ENCODE assay signal across 8 cellular contexts in the genomic region with DNA sequence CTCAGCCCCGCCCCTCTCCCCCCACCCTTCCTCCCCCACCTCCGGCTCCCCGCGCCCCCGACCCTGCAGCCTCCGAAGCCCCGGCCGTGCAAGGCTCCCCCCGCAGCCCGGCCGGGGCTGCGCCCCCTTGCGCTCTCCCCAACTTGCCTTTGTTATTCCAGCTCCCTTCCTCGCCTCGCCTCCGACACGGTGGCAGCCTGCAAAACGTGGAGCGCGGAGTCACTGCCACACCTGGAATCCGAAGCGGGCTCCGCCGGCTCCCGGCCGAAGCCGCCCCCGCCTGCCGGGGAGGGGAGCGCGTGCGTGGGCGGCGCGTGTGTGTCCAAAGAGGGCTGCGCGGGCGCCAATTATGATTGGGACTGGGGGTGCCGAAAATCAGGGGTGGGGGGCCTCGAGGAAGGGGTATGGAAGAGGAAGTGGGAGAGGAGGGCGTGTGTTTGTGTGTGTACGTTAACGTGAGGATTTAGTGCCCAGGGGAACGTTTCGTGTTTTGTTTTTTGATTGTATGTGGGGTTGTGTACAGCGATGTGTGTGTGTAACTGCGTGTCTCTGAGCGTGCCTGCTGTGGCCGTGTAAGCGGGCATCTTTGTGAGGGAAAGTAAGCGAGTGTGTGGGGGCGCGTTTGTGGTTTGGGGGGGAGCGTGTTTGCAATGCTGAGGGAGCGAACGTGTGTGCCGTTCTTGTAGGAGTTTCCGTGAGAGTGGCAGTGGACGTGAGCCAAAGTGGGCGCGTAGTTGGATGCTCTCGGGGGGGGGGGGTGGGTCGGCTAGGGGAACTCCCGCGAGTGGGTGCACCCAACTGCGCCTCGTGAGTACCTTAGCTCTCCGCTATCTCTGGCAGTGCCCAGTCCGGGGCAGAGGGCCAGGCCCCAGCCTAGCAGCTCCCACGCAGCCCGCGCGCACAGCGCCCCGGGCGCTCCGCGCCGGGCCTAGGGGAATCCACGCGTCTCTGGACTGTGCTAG. TPM values are rescaled to one million over a fixed set of nuclear protein-coding genes. Genes with fewer than 3 reads are reported as not detected.
DNase-seq lines count a peak whose midpoint lies in the region; ATAC-seq and TF ChIP-seq lines count a peak whose summit lies in the region.

No MANE protein-coding gene starts in this region.

- H3K27me3 ChIP-seq in SJCRH30 (no peaks in the 10 kb centered on the region), foreskin keratinocyte (no peaks in the 10 kb centered on the region)

- H3K27me3 Mint-ChIP-seq in nephron progenitor cell (ENCODE audit: low read depth, poor library complexity): peaks cover 7% of the 10 kb centered on the region

- peak overlapping the region; percentile 90 for H3K4me3 Mint-ChIP-seq in nephron progenitor cell

- H3K27ac Mint-ChIP-seq in nephron progenitor cell: peak overlapping the region; percentile 11

- peaks cover 56% of the 10 kb centered on the region for H3K4me1 Mint-ChIP-seq in nephron progenitor cell

- DNase-seq in DMS 273 (lab: John Stamatoyannopoulos, UW; ENCODE audit: unreplicated experiment) (peak; percentile 90), KG1 (lab: John Stamatoyannopoulos, UW) (peak; percentile 71), SJCRH30 (peak; percentile 88 to 90), foreskin keratinocyte (peak; percentile 69 to 85), nephron progenitor cell (peak; percentile 96)
- peak; percentile 33 to 75 (median 46) for DNase-seq in activated naive CD4-positive, alpha-beta T cell (lab: John Stamatoyannopoulos, UW)
- DNase-seq in stimulated activated naive CD4-positive, alpha-beta T cell treated with Interleukin-2 at 50 U/mL for 16 hours (lab: John Stamatoyannopoulos, UW): peak; percentile 78

- H3K4me3 ChIP-seq in SJCRH30: peak overlapping the region; percentile 89

- H3K36me3 ChIP-seq in SJCRH30: no peaks in the 10 kb centered on the region

- H3K4me1 ChIP-seq in SJCRH30 (peaks cover 13% of the 10 kb centered on the region), foreskin keratinocyte (no peaks in the 10 kb centered on the region)

- no peaks in the 10 kb centered on the region for H3K9me3 ChIP-seq in SJCRH30 (replicated peaks)

- peak; percentile 10 for ATAC-seq in foreskin keratinocyte
- ATAC-seq in GM19351 (IDR thresholded peaks at IDR 0.05; ENCODE audit: unreplicated experiment): no peak

- H3K27ac ChIP-seq in SJCRH30 (peak overlapping the region; percentile 54), foreskin keratinocyte (no peak overlapping the region)

- H3K36me3 Mint-ChIP-seq in nephron progenitor cell (ENCODE audit: low read depth): no peaks in the 10 kb centered on the region

- peak; percentile 32 for TF ChIP-seq CTCF in foreskin keratinocyte (conservative IDR thresholded peaks at IDR 0.05)
- TF ChIP-seq CTCF in nephron progenitor cell (IDR thresholded peaks at IDR 0.05): no peak

- H3K9me3 Mint-ChIP-seq in nephron progenitor cell: no peaks in the 10 kb centered on the region

RNA-seq across cellular contexts. Expression of a gene that starts 1.2 kb away (rescaled TPM):
- 11.5 and 13.6 TPM in 2 replicates for total RNA-seq in SJCRH30 (2014; rRNA removed; shearing (Covaris generic))
- 9.5 and 16.6 TPM in 2 replicates for total RNA-seq in foreskin keratinocyte
- polyA plus RNA-seq in foreskin keratinocyte: 4.2 and 5.9 TPM in 2 replicates

Comparison
In these comparisons a context has a peak if more than half of its experiments do, and no peak if none do; other contexts are left out.
1. DNase-seq: peak in every context shown above with its lines; median percentile 96 in nephron progenitor cell; 90 in DMS 273; 89 in SJCRH30; 78 in stimulated activated naive CD4-positive, alpha-beta T cell treated with Interleukin-2 at 50 U/mL for 16 hours; 77 in foreskin keratinocyte; 71 in KG1; 46 in activated naive CD4-positive, alpha-beta T cell.